In genomic region chr13:102948006-102948405, GRCh38 we compare ENCODE assay signal across 11 cellular contexts.
DNase-seq lines count a peak whose midpoint lies in the region; ATAC-seq and TF ChIP-seq lines count a peak whose summit lies in the region.
"Had no signal": no experiment of that assay in that cellular context is flagged by ENCODE, and none has a peak within 500 bp of the region (broad histone marks: within the 10 kb centered on the region; RNA-seq: fewer than 3 reads in every experiment).

No MANE protein-coding gene starts in this region.

- H3K36me3 ChIP-seq in ovary (no peaks in the 10 kb centered on the region), gastroesophageal sphincter (no peaks in the 10 kb centered on the region)
- H3K36me3 ChIP-seq: ascending aorta, thyroid gland had no signal

- no peak for ATAC-seq in gastroesophageal sphincter
- ATAC-seq in GM18909 (IDR thresholded peaks at IDR 0.05; ENCODE audit: poor library complexity, unreplicated experiment), result no peak
- ATAC-seq in GM19023 (IDR thresholded peaks at IDR 0.05; ENCODE audit: unreplicated experiment), result no peak

- H3K4me1 ChIP-seq in ovary (ENCODE audit: insufficient read depth) (no peaks in the 10 kb centered on the region), gastroesophageal sphincter (no peaks in the 10 kb centered on the region)
- H3K4me1 ChIP-seq: ascending aorta, thyroid gland had no signal

- H3K27me3 ChIP-seq in ovary (no peaks in the 10 kb centered on the region), gastroesophageal sphincter (peaks cover 20% of the 10 kb centered on the region)
- H3K27me3 ChIP-seq: ascending aorta, thyroid gland had no signal

- no peak overlapping the region for H3K4me3 Mint-ChIP-seq in nephron
- H3K4me3 Mint-ChIP-seq: H9 had no signal

- TF ChIP-seq EP300 in ovary (IDR thresholded peaks at IDR 0.05), result no peak
- no peak for TF ChIP-seq EP300 in gastroesophageal sphincter (IDR thresholded peaks at IDR 0.05)

- TF ChIP-seq CTCF in choroid plexus epithelial cell (conservative IDR thresholded peaks at IDR 0.05; ENCODE audit: low read depth, low read length) (no peak), nephron (IDR thresholded peaks at IDR 0.05; ENCODE audit: unreplicated experiment in 3 of 3) (no peak), ovary (IDR thresholded peaks at IDR 0.05) (no peak), gastroesophageal sphincter (IDR thresholded peaks at IDR 0.05) (no peak)

- peaks cover 15% of the 10 kb centered on the region for H3K4me1 Mint-ChIP-seq in nephron

- no peaks in the 10 kb centered on the region for H3K9me3 Mint-ChIP-seq in nephron
- H3K9me3 Mint-ChIP-seq: H9 had no signal

- H3K9me3 ChIP-seq in ovary (no peaks in the 10 kb centered on the region), gastroesophageal sphincter (peaks cover 0 to 3% (median 0%) of the 10 kb centered on the region in 3 donors)
- H3K9me3 ChIP-seq: ascending aorta, thyroid gland had no signal

- DNase-seq in D341Med (ENCODE audit: low spot score) (peak; percentile 34), NCI-H1417 treated with DMSO at 0.1 percent for 48 hours (lab: John Stamatoyannopoulos, UW) (peak; percentile 82), choroid plexus epithelial cell (ENCODE audit: low read depth) (peak; percentile 12), ovary (no peak)
- DNase-seq: H9, thyroid gland had no signal

- intact Hi-C loops in ovary (cut with DNase I), result no loop called here

- H3K27ac ChIP-seq in ovary, result no peak overlapping the region
- H3K27ac ChIP-seq in gastroesophageal sphincter, result no peak overlapping the region
- H3K27ac ChIP-seq: ascending aorta, thyroid gland had no signal

- H3K4me3 ChIP-seq in choroid plexus epithelial cell (ENCODE audit: low read depth, low read length) (no peak overlapping the region), ovary (no peak overlapping the region), gastroesophageal sphincter (no peak overlapping the region)
- H3K4me3 ChIP-seq: ascending aorta, thyroid gland had no signal

- peaks cover 4% of the 10 kb centered on the region for H3K27me3 Mint-ChIP-seq in nephron (ENCODE audit: low read depth)

- H3K27ac Mint-ChIP-seq in nephron, result peak overlapping the region; percentile 16 to 54 (median 17)
- H3K27ac Mint-ChIP-seq: H9 had no signal

- no peaks in the 10 kb centered on the region for H3K36me3 Mint-ChIP-seq in nephron (ENCODE audit: low read depth)

- WGBS in ovary, 3 donors, result 30 to 44% (median 33%) methylated on average over 5 of the region's 5 CpGs
- 13 to 20% methylated on average over 5 of the region's 5 CpGs for WGBS in gastroesophageal sphincter (ENCODE audit: low coverage in 1 of 2), 2 donors

- TF ChIP-seq POLR2A in ovary (IDR thresholded peaks at IDR 0.05) (no peak), gastroesophageal sphincter (IDR thresholded peaks at IDR 0.05) (no peak)

Comparison
In these comparisons a context has a peak if more than half of its experiments do, and no peak if none do; other contexts are left out.
1. DNase-seq: peak in D341Med (single experiment), NCI-H1417 treated with DMSO at 0.1 percent for 48 hours (single experiment) and choroid plexus epithelial cell (single experiment); none in ovary (0 of 5).